ENCODE assay signal across 15 cellular contexts in genomic region chr2:202005272-202005887, GRCh38. TPM values are rescaled to one million over a fixed set of nuclear protein-coding genes. Genes with fewer than 3 reads are reported as not detected.
DNase-seq lines count a peak whose midpoint lies in the region; ATAC-seq and TF ChIP-seq lines count a peak whose summit lies in the region.
"Had no signal": no experiment of that assay in that cellular context is flagged by ENCODE, and none has a peak within 500 bp of the region (broad histone marks: within the 10 kb centered on the region; RNA-seq: fewer than 3 reads in every experiment).

No MANE protein-coding gene starts in this region.

- in situ Hi-C loops in GM13976 (cut with MboI; ENCODE audit: low sequenced_read_pairs, unreplicated experiment) = no loop called here

- POLR2A ChIA-PET in activated B cell treated with CpG ODN at 0.5 μM for 24 hours (lab: Charles Lee) = no interaction called here

- no peak overlapping the region for H3K27ac Mint-ChIP-seq in activated B cell treated with CpG ODN at 0.5 μM for 24 hours

- peak; percentile 65 for ATAC-seq in GM19395 (IDR thresholded peaks at IDR 0.05; ENCODE audit: unreplicated experiment)
- ATAC-seq in HG03095 (IDR thresholded peaks at IDR 0.05; ENCODE audit: unreplicated experiment) = peak; percentile 57
- ATAC-seq in activated B cell treated with CpG ODN at 0.5 μM for 24 hours (ENCODE audit: low read depth) = peak; percentile 60
- no peak for ATAC-seq in HG02973 (IDR thresholded peaks at IDR 0.05; ENCODE audit: unreplicated experiment)
- ATAC-seq: pancreas had no signal

- H3K4me3 Mint-ChIP-seq in activated B cell treated with CpG ODN at 0.5 μM for 24 hours = no peak overlapping the region
- H3K4me3 Mint-ChIP-seq: CD8-positive, alpha-beta memory T cell had no signal

- H3K27me3 Mint-ChIP-seq in activated B cell treated with CpG ODN at 0.5 μM for 24 hours = peaks cover 8% of the 10 kb centered on the region

- H3K9me3 Mint-ChIP-seq in activated B cell treated with CpG ODN at 0.5 μM for 24 hours = no peaks in the 10 kb centered on the region
- H3K9me3 Mint-ChIP-seq: CD8-positive, alpha-beta memory T cell had no signal

- TF ChIP-seq CTCF in GM13976 (IDR thresholded peaks at IDR 0.05; ENCODE audit: borderline replicate concordance, control extremely low read depth, extremely low read depth, insufficient read depth, missing control alignments) = no peak
- TF ChIP-seq CTCF in activated B cell treated with CpG ODN at 0.5 μM for 24 hours (IDR thresholded peaks at IDR 0.05) = no peak

- H3K4me1 Mint-ChIP-seq in activated B cell treated with CpG ODN at 0.5 μM for 24 hours = peaks cover 14% of the 10 kb centered on the region
- H3K4me1 Mint-ChIP-seq: CD8-positive, alpha-beta memory T cell had no signal

- H3K36me3 Mint-ChIP-seq in activated B cell treated with CpG ODN at 0.5 μM for 24 hours (ENCODE audit: low read depth) = no peaks in the 10 kb centered on the region
- H3K36me3 Mint-ChIP-seq: CD8-positive, alpha-beta memory T cell had no signal

- CTCF ChIA-PET in activated B cell treated with CpG ODN at 0.5 μM for 24 hours (lab: Charles Lee) = no interaction called here

- DNase-seq in GM13976 (ENCODE audit: low spot score) (peak; percentile 56), activated B cell treated with CpG ODN at 0.5 μM for 24 hours (no peak), amniotic stem cell (lab: John Stamatoyannopoulos, UW) (no peak), NCI-H2196 (lab: John Stamatoyannopoulos, UW; ENCODE audit: unreplicated experiment) (no peak), SW 1271 (lab: John Stamatoyannopoulos, UW) (no peak)
- DNase-seq: activated gamma-delta T cell; aorta; CD8-positive, alpha-beta memory T cell; EL; NCI-H1436; pancreas; stimulated activated CD4-positive, alpha-beta T cell treated with anti-CD3 and anti-CD28 coated beads, Interleukin-2, amount 100 ng/mL, for 48 hours had no signal

- intact Hi-C loops in activated B cell treated with CpG ODN at 0.5 μM for 24 hours (cut with micrococcal nuclease) = loop anchor here (2.0 kb wide), 1 partner anchor 29 kb away; no protein-coding TSS in a partner anchor

RNA-seq across cellular contexts. Expression of gene FZD7, which starts 28.3 kb away (rescaled TPM):
- 0.33 and 0.37 TPM in 2 replicates for total RNA-seq in activated B cell treated with CpG ODN at 0.5 μM for 24 hours
